ENCODE assay signal across 12 cellular contexts in the genomic region with DNA sequence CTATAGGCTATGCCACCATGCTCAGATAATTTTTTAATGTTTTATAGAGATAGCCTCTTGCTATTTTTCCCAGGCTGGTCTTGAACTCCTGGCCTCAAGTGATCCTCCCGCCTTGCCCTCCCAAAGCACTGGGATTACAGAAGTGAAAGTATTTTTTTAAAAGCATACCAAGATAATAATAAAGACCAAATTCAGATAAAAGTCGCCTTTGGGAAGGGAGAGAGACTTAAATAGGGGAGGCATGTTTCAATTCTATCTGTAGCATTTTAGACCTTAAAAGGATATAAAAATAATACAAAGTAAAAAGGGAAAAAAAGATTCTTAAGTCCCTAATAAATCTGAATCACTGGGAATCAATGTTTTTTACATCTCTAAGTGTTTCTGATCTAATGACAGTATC.
DNase-seq lines count a peak whose midpoint lies in the region; ATAC-seq and TF ChIP-seq lines count a peak whose summit lies in the region.
"Had no signal": no experiment of that assay in that cellular context is flagged by ENCODE, and none has a peak within 500 bp of the region (broad histone marks: within the 10 kb centered on the region; RNA-seq: fewer than 3 reads in every experiment).

No MANE protein-coding gene starts in this region.

- no peaks in the 10 kb centered on the region; the same call in 1 of the 2 replicates for H3K9me3 Mint-ChIP-seq in HFFc6
- H3K9me3 Mint-ChIP-seq in effector memory CD8-positive, alpha-beta T cell: no peaks in the 10 kb centered on the region
- H3K9me3 Mint-ChIP-seq in osteocyte (ENCODE audit: unreplicated experiment): no peaks in the 10 kb centered on the region

- peaks cover 0 to 13% (median 3%) of the 10 kb centered on the region in 11 experiments; a peak in 3 of 22 replicates for H3K36me3 ChIP-seq in BLaER1 treated with 17β-estradiol and CSF1 and Interleukin-3, amounts not matched to agents 10 nM and 100 nM

- H3K4me3 ChIP-seq in BLaER1 treated with 17β-estradiol and CSF1 and Interleukin-3, amounts not matched to agents 10 nM and 100 nM: no peak overlapping the region

- peak overlapping the region in 10 of 11 experiments; percentile 60 to 88 (median 81); a peak in 20 of 22 replicates for H3K27ac ChIP-seq in BLaER1 treated with 17β-estradiol and CSF1 and Interleukin-3, amounts not matched to agents 10 nM and 100 nM

- H3K27me3 Mint-ChIP-seq in HFFc6 (ENCODE audit: insufficient read depth): peaks cover 25% of the 10 kb centered on the region
- H3K27me3 Mint-ChIP-seq in effector memory CD8-positive, alpha-beta T cell: no peaks in the 10 kb centered on the region
- no peaks in the 10 kb centered on the region for H3K27me3 Mint-ChIP-seq in osteocyte (ENCODE audit: unreplicated experiment)

- peak overlapping the region in 9 of 11 experiments; percentile 7 to 70 (median 51); a peak in 13 of 22 replicates for H3K9ac ChIP-seq in BLaER1 treated with 17β-estradiol and CSF1 and Interleukin-3, amounts not matched to agents 10 nM and 100 nM

- TF ChIP-seq CTCF in HFFc6 (IDR thresholded peaks at IDR 0.05) (no peak), osteocyte (IDR thresholded peaks at IDR 0.05) (no peak)

- H3K27me3 ChIP-seq in BLaER1 treated with 17β-estradiol and CSF1 and Interleukin-3, amounts not matched to agents 10 nM and 100 nM: no peaks in the 10 kb centered on the region

- peaks cover 86% of the 10 kb centered on the region for H3K4me1 Mint-ChIP-seq in HFFc6 (ENCODE audit: low read depth)
- H3K4me1 Mint-ChIP-seq in effector memory CD8-positive, alpha-beta T cell (ENCODE audit: low read depth in 2 of 2): peaks cover 39 to 66% of the 10 kb centered on the region in 2 donors
- peaks cover 71% of the 10 kb centered on the region for H3K4me1 Mint-ChIP-seq in osteocyte (ENCODE audit: unreplicated experiment)
- H3K4me1 Mint-ChIP-seq: memory B cell had no signal

- no peak for ATAC-seq in effector memory CD8-positive, alpha-beta T cell (replicated peaks)
- no peak for ATAC-seq in GM19035 (IDR thresholded peaks at IDR 0.05; ENCODE audit: unreplicated experiment)

- H3K36me3 Mint-ChIP-seq in HFFc6 (ENCODE audit: low read depth) (peaks cover 83% of the 10 kb centered on the region), osteocyte (ENCODE audit: unreplicated experiment) (peaks cover 45% of the 10 kb centered on the region)
- peaks cover 6% of the 10 kb centered on the region for H3K36me3 Mint-ChIP-seq in effector memory CD8-positive, alpha-beta T cell (ENCODE audit: insufficient read depth)

- H4K20me1 ChIP-seq in BLaER1 treated with 17β-estradiol and CSF1 and Interleukin-3, amounts not matched to agents 10 nM and 100 nM: no peaks in the 10 kb centered on the region

- H3K4me2 ChIP-seq in BLaER1 treated with 17β-estradiol and CSF1 and Interleukin-3, amounts not matched to agents 10 nM and 100 nM: peak overlapping the region; percentile 62 to 87 (median 80)

- DNase-seq in HFFc6: no peak
- DNase-seq in effector memory CD8-positive, alpha-beta T cell: no peak
- DNase-seq in osteocyte (ENCODE audit: extremely low spot score, unreplicated experiment): no peak
- no peak for DNase-seq in activated CD4-positive, alpha-beta T cell treated with anti-CD3 and anti-CD28 coated beads, Interleukin-2, amount 50 U/mL, for 4 hours
- no peak for DNase-seq in CD1c-positive myeloid dendritic cell (ENCODE audit: extremely low spot score)
- no peak for DNase-seq in Ammon's horn (ENCODE audit: low spot score)
- DNase-seq: NCI-H1048, substantia nigra, T1000 had no signal

- H3K27ac Mint-ChIP-seq in HFFc6 (peak overlapping the region; percentile 97), osteocyte (ENCODE audit: unreplicated experiment) (peak overlapping the region; percentile 95)
- peak overlapping the region; percentile 85 to 96 for H3K27ac Mint-ChIP-seq in effector memory CD8-positive, alpha-beta T cell
- H3K27ac Mint-ChIP-seq: memory B cell had no signal

- H3K9me3 ChIP-seq in BLaER1 treated with 17β-estradiol and CSF1 and Interleukin-3, amounts not matched to agents 10 nM and 100 nM (replicated peaks in 1 of 11): peaks cover 4 to 18% (median 13%) of the 10 kb centered on the region in 11 experiments; a peak in 17 of 22 replicates

- peaks cover 49 to 59% (median 55%) of the 10 kb centered on the region in 10 experiments for H3K4me1 ChIP-seq in BLaER1 treated with 17β-estradiol and CSF1 and Interleukin-3, amounts not matched to agents 10 nM and 100 nM

- H3K4me3 Mint-ChIP-seq in HFFc6 (peak overlapping the region; percentile 86), osteocyte (ENCODE audit: unreplicated experiment) (no peak overlapping the region)
- peak overlapping the region; percentile 77 to 80 for H3K4me3 Mint-ChIP-seq in effector memory CD8-positive, alpha-beta T cell
- H3K4me3 Mint-ChIP-seq: memory B cell had no signal
